1 cellular context compared by ENCODE assay signal in the genomic region with DNA sequence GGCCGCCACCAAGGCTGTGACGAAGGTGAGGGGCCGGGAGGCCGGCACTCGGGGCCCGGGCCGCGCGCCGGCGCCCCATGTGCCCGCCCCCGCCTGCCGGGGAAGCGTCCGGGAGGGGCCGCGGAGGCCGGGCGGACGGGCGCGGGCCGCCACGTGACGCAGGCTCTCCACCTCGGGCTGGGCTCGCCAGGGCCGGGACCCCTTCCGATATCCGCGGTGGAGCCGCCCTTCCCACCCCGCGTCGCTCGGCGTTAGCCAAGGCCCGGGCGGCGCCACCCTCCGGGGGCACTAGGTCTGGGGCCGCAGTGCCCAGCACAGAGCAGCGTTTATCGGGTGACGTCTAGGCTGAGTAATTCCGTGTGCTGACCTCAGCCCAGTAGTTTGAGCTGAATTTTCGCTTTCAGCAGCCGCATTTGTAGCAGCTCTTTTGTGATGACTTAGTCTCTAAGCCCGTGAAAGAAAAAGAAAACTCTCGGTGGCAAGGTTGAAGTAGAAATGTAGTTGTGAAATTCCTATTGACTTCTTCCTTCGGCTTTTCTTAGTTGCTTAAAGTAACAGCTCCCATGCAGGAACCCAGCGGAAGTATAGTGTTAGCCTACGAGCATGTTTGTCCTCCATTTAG.
A peak's percentile ranks its signal among the peaks of the same experiment; 100 is the strongest.
TF ChIP-seq lines count a peak whose summit lies in the region.

No MANE protein-coding gene starts in this region.

TF ChIP-seq in GM12878, 131 proteins besides CTCF, POLR2A, EP300 and RAD21 (continued from another document and continues in another):
- TF ChIP-seq, protein P1, sequence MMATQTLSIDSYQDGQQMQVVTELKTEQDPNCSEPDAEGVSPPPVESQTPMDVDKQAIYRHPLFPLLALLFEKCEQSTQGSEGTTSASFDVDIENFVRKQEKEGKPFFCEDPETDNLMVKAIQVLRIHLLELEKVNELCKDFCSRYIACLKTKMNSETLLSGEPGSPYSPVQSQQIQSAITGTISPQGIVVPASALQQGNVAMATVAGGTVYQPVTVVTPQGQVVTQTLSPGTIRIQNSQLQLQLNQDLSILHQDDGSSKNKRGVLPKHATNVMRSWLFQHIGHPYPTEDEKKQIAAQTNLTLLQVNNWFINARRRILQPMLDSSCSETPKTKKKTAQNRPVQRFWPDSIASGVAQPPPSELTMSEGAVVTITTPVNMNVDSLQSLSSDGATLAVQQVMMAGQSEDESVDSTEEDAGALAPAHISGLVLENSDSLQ (IDR thresholded peaks at IDR 0.05): no peak
- TF ChIP-seq MTA2 (IDR thresholded peaks at IDR 0.05; ENCODE audit: low read depth): no peak
- TF ChIP-seq SMC3 (IDR thresholded peaks at IDR 0.05; ENCODE audit: borderline replicate concordance, low read length): no peak
- no peak for TF ChIP-seq TARDBP (IDR thresholded peaks at IDR 0.05; ENCODE audit: borderline replicate concordance)
- TF ChIP-seq, protein P2, sequence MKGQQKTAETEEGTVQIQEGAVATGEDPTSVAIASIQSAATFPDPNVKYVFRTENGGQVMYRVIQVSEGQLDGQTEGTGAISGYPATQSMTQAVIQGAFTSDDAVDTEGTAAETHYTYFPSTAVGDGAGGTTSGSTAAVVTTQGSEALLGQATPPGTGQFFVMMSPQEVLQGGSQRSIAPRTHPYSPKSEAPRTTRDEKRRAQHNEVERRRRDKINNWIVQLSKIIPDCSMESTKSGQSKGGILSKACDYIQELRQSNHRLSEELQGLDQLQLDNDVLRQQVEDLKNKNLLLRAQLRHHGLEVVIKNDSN (IDR thresholded peaks at IDR 0.05; ENCODE audit: borderline replicate concordance, extremely low read length, insufficient read depth, low read depth, low read length): peak; percentile 90
- TF ChIP-seq CREB1 (IDR thresholded peaks at IDR 0.05; ENCODE audit: low read depth): peak; percentile 94
- TF ChIP-seq, protein P3, sequence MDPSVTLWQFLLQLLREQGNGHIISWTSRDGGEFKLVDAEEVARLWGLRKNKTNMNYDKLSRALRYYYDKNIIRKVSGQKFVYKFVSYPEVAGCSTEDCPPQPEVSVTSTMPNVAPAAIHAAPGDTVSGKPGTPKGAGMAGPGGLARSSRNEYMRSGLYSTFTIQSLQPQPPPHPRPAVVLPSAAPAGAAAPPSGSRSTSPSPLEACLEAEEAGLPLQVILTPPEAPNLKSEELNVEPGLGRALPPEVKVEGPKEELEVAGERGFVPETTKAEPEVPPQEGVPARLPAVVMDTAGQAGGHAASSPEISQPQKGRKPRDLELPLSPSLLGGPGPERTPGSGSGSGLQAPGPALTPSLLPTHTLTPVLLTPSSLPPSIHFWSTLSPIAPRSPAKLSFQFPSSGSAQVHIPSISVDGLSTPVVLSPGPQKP (IDR thresholded peaks at IDR 0.05; ENCODE audit: low read depth, low read length): 0 out of 2 replicates have a peak, but pooled peaks have one; percentile 29
- no peak for TF ChIP-seq KAT2A (conservative IDR thresholded peaks at IDR 0.05; ENCODE audit: control insufficient read depth, low read depth, low read length)
- TF ChIP-seq, protein P4, sequence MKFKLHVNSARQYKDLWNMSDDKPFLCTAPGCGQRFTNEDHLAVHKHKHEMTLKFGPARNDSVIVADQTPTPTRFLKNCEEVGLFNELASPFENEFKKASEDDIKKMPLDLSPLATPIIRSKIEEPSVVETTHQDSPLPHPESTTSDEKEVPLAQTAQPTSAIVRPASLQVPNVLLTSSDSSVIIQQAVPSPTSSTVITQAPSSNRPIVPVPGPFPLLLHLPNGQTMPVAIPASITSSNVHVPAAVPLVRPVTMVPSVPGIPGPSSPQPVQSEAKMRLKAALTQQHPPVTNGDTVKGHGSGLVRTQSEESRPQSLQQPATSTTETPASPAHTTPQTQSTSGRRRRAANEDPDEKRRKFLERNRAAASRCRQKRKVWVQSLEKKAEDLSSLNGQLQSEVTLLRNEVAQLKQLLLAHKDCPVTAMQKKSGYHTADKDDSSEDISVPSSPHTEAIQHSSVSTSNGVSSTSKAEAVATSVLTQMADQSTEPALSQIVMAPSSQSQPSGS (IDR thresholded peaks at IDR 0.05; ENCODE audit: low read length): peak; percentile 65
- TF ChIP-seq, protein P5, sequence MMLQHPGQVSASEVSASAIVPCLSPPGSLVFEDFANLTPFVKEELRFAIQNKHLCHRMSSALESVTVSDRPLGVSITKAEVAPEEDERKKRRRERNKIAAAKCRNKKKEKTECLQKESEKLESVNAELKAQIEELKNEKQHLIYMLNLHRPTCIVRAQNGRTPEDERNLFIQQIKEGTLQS (IDR thresholded peaks at IDR 0.05; ENCODE audit: borderline replicate concordance, extremely low read depth, low read depth, low read length): peak; percentile 59; the same call in 1 of the 2 replicates
- TF ChIP-seq IRF4 (IDR thresholded peaks at IDR 0.05; ENCODE audit: low read depth, low read length): no peak
- no peak for TF ChIP-seq SMAD1 (IDR thresholded peaks at IDR 0.05; ENCODE audit: low read depth, partially characterized antibody)
- peak; percentile 91 for TF ChIP-seq LARP7 (IDR thresholded peaks at IDR 0.05)
- TF ChIP-seq, protein P6, sequence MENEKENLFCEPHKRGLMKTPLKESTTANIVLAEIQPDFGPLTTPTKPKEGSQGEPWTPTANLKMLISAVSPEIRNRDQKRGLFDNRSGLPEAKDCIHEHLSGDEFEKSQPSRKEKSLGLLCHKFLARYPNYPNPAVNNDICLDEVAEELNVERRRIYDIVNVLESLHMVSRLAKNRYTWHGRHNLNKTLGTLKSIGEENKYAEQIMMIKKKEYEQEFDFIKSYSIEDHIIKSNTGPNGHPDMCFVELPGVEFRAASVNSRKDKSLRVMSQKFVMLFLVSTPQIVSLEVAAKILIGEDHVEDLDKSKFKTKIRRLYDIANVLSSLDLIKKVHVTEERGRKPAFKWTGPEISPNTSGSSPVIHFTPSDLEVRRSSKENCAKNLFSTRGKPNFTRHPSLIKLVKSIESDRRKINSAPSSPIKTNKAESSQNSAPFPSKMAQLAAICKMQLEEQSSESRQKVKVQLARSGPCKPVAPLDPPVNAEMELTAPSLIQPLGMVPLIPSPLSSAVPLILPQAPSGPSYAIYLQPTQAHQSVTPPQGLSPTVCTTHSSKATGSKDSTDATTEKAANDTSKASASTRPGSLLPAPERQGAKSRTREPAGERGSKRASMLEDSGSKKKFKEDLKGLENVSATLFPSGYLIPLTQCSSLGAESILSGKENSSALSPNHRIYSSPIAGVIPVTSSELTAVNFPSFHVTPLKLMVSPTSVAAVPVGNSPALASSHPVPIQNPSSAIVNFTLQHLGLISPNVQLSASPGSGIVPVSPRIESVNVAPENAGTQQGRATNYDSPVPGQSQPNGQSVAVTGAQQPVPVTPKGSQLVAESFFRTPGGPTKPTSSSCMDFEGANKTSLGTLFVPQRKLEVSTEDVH (IDR thresholded peaks at IDR 0.05; ENCODE audit: low read depth, partially characterized antibody): no peak
- TF ChIP-seq NR2C1 (IDR thresholded peaks at IDR 0.05): no peak
- no peak for TF ChIP-seq MEF2A (IDR thresholded peaks at IDR 0.05; ENCODE audit: insufficient read depth, low read depth, low read length)
- TF ChIP-seq NR2F1 (conservative IDR thresholded peaks at IDR 0.05): peak; percentile 83
- TF ChIP-seq, protein P7, sequence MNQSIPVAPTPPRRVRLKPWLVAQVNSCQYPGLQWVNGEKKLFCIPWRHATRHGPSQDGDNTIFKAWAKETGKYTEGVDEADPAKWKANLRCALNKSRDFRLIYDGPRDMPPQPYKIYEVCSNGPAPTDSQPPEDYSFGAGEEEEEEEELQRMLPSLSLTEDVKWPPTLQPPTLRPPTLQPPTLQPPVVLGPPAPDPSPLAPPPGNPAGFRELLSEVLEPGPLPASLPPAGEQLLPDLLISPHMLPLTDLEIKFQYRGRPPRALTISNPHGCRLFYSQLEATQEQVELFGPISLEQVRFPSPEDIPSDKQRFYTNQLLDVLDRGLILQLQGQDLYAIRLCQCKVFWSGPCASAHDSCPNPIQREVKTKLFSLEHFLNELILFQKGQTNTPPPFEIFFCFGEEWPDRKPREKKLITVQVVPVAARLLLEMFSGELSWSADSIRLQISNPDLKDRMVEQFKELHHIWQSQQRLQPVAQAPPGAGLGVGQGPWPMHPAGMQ (IDR thresholded peaks at IDR 0.05; ENCODE audit: borderline replicate concordance): no peak
- no peak for TF ChIP-seq MTA3 (IDR thresholded peaks at IDR 0.05; ENCODE audit: borderline replicate concordance, low read length)
- no peak for TF ChIP-seq RCOR1 (conservative IDR thresholded peaks at IDR 0.05; ENCODE audit: low read depth, low read length)
- TF ChIP-seq, protein P8, sequence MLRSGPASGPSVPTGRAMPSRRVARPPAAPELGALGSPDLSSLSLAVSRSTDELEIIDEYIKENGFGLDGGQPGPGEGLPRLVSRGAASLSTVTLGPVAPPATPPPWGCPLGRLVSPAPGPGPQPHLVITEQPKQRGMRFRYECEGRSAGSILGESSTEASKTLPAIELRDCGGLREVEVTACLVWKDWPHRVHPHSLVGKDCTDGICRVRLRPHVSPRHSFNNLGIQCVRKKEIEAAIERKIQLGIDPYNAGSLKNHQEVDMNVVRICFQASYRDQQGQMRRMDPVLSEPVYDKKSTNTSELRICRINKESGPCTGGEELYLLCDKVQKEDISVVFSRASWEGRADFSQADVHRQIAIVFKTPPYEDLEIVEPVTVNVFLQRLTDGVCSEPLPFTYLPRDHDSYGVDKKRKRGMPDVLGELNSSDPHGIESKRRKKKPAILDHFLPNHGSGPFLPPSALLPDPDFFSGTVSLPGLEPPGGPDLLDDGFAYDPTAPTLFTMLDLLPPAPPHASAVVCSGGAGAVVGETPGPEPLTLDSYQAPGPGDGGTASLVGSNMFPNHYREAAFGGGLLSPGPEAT (IDR thresholded peaks at IDR 0.05; ENCODE audit: low read depth): no peak
- TF ChIP-seq STAT1 (conservative IDR thresholded peaks at IDR 0.05): no peak
- no peak for TF ChIP-seq HDAC2 (IDR thresholded peaks at IDR 0.05)
- TF ChIP-seq, protein P9, sequence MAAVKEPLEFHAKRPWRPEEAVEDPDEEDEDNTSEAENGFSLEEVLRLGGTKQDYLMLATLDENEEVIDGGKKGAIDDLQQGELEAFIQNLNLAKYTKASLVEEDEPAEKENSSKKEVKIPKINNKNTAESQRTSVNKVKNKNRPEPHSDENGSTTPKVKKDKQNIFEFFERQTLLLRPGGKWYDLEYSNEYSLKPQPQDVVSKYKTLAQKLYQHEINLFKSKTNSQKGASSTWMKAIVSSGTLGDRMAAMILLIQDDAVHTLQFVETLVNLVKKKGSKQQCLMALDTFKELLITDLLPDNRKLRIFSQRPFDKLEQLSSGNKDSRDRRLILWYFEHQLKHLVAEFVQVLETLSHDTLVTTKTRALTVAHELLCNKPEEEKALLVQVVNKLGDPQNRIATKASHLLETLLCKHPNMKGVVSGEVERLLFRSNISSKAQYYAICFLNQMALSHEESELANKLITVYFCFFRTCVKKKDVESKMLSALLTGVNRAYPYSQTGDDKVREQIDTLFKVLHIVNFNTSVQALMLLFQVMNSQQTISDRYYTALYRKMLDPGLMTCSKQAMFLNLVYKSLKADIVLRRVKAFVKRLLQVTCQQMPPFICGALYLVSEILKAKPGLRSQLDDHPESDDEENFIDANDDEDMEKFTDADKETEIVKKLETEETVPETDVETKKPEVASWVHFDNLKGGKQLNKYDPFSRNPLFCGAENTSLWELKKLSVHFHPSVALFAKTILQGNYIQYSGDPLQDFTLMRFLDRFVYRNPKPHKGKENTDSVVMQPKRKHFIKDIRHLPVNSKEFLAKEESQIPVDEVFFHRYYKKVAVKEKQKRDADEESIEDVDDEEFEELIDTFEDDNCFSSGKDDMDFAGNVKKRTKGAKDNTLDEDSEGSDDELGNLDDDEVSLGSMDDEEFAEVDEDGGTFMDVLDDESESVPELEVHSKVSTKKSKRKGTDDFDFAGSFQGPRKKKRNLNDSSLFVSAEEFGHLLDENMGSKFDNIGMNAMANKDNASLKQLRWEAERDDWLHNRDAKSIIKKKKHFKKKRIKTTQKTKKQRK (IDR thresholded peaks at IDR 0.05; ENCODE audit: low read depth, low read length): no peak
- TF ChIP-seq POLR2AphosphoS5 (IDR thresholded peaks at IDR 0.05; ENCODE audit: low read length): peak; percentile 86
- TF ChIP-seq, protein P10, sequence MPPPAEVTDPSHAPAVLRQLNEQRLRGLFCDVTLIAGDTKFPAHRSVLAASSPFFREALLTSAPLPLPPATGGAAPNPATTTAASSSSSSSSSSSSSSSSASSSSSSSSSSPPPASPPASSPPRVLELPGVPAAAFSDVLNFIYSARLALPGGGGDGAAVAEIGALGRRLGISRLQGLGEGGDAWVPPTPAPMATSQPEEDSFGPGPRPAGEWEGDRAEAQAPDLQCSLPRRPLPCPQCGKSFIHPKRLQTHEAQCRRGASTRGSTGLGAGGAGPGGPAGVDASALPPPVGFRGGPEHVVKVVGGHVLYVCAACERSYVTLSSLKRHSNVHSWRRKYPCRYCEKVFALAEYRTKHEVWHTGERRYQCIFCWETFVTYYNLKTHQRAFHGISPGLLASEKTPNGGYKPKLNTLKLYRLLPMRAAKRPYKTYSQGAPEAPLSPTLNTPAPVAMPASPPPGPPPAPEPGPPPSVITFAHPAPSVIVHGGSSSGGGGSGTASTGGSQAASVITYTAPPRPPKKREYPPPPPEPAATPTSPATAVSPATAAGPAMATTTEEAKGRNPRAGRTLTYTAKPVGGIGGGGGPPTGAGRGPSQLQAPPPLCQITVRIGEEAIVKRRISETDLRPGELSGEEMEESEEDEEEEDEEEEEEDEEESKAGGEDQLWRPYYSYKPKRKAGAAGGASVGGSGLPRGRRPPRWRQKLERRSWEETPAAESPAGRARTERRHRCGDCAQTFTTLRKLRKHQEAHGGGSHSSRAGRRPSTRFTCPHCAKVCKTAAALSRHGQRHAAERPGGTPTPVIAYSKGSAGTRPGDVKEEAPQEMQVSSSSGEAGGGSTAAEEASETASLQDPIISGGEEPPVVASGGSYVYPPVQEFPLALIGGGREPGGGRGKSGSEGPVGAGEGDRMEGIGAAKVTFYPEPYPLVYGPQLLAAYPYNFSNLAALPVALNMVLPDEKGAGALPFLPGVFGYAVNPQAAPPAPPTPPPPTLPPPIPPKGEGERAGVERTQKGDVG (CRISPR knock-in tag; IDR thresholded peaks at IDR 0.05): no peak
- TF ChIP-seq, protein P11, sequence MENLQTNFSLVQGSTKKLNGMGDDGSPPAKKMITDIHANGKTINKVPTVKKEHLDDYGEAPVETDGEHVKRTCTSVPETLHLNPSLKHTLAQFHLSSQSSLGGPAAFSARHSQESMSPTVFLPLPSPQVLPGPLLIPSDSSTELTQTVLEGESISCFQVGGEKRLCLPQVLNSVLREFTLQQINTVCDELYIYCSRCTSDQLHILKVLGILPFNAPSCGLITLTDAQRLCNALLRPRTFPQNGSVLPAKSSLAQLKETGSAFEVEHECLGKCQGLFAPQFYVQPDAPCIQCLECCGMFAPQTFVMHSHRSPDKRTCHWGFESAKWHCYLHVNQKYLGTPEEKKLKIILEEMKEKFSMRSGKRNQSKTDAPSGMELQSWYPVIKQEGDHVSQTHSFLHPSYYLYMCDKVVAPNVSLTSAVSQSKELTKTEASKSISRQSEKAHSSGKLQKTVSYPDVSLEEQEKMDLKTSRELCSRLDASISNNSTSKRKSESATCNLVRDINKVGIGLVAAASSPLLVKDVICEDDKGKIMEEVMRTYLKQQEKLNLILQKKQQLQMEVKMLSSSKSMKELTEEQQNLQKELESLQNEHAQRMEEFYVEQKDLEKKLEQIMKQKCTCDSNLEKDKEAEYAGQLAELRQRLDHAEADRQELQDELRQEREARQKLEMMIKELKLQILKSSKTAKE (IDR thresholded peaks at IDR 0.05; ENCODE audit: low read depth, poor library complexity, severe bottlenecking): peak; percentile 29
- TF ChIP-seq, protein P12, sequence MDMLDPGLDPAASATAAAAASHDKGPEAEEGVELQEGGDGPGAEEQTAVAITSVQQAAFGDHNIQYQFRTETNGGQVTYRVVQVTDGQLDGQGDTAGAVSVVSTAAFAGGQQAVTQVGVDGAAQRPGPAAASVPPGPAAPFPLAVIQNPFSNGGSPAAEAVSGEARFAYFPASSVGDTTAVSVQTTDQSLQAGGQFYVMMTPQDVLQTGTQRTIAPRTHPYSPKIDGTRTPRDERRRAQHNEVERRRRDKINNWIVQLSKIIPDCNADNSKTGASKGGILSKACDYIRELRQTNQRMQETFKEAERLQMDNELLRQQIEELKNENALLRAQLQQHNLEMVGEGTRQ (IDR thresholded peaks at IDR 0.05; ENCODE audit: borderline replicate concordance, low read depth, low read length): peak; percentile 57
- peak; percentile 73 for TF ChIP-seq JUNB (IDR thresholded peaks at IDR 0.05)
- TF ChIP-seq RUNX3 (IDR thresholded peaks at IDR 0.05; ENCODE audit: low read length): peak; percentile 60; the same call in 1 of the 2 replicates
- TF ChIP-seq SPI1 (IDR thresholded peaks at IDR 0.05; ENCODE audit: borderline replicate concordance, insufficient read depth, low read depth, low read length): no peak
